In the genomic region with DNA sequence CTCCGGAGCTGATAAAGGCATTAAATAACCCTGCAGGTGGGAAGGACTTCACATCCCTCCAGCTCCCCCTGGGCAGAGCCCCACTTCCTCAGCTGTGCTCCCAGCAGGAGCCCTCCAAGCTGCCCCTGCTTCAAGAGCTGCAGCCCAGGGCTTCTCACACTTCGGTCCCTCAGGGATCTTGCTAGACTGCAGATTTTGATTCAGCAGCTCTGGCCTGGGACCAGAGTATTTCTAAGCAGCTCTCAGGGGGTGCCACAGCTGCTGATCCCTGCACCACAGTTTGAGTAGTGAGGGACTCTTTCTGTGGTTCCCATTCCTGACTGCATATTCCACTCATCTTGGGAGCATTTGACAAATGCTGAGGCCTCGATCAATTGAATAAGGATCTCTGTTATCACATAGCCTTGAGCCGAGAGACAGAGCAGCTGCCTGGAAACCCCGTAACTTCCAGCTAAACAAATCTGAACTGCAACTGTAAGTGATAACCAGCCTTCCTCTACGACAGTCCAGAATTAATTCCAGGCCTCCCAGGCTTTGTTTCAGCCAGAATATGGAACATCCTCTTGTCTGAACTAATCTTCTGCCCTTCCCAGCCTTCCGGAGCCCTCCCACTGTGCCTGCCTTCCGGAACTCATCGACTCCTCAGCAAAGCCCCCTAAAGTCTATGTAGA, we compare ENCODE assay signal across 18 cellular contexts.
DNase-seq lines count a peak whose midpoint lies in the region; ATAC-seq and TF ChIP-seq lines count a peak whose summit lies in the region.
"Had no signal": no experiment of that assay in that cellular context is flagged by ENCODE, and none has a peak within 500 bp of the region (broad histone marks: within the 10 kb centered on the region; RNA-seq: fewer than 3 reads in every experiment).

No MANE protein-coding gene starts in this region.

- peaks cover 11% of the 10 kb centered on the region for H3K4me1 ChIP-seq in IMR-90 (ENCODE audit: control insufficient read depth, insufficient read depth, low read length)
- H3K4me1 ChIP-seq in right cardiac atrium (ENCODE audit: control insufficient read depth, insufficient read depth, low read length): peaks cover 7% of the 10 kb centered on the region
- peaks cover 7% of the 10 kb centered on the region for H3K4me1 ChIP-seq in rectal smooth muscle tissue (ENCODE audit: control insufficient read depth, insufficient read depth, low read length)
- peaks cover 16% of the 10 kb centered on the region for H3K4me1 ChIP-seq in foreskin keratinocyte

- intact Hi-C loops in IMR-90 (cut with micrococcal nuclease) (no loop called here), right cardiac atrium (cut with DNase I) (loop anchor here in 1 of 4 donors (10.0 kb wide), 1 partner anchor 515 kb away; no protein-coding TSS in a partner anchor)

- H3K56ac ChIP-seq in IMR-90 (ENCODE audit: extremely low read depth, insufficient read depth, low read length): no peak overlapping the region

- no peak overlapping the region; the same call in 1 of the 2 replicates for H4K5ac ChIP-seq in IMR-90 (ENCODE audit: low read depth, low read length)

- POLR2A ChIA-PET in IMR-90 (lab: Charles Lee; ENCODE audit: unreplicated experiment): no interaction called here

- peaks cover 42% of the 10 kb centered on the region for H3K4me1 Mint-ChIP-seq in chondrocyte (ENCODE audit: low read depth)
- H3K4me1 Mint-ChIP-seq: activated naive CD4-positive, alpha-beta T cell treated with anti-CD3 and anti-CD28 coated beads, Interleukin-2, amount 50 U/mL, for 24 hours had no signal

- no peak overlapping the region for H4K8ac ChIP-seq in IMR-90 (ENCODE audit: low read depth in 2 of 2, low read length in 2 of 2)

- no peak overlapping the region for H2AK9ac ChIP-seq in IMR-90 (replicated peaks; ENCODE audit: low read depth, low read length, poor library complexity)

- CTCF ChIA-PET in IMR-90 (lab: Yijun Ruan, JAX): no interaction called here

- H2AFZ ChIP-seq in IMR-90 (replicated peaks; ENCODE audit: low read length, poor library complexity): no peak overlapping the region
- H2AFZ ChIP-seq: PC-9 had no signal

- no peak for TF ChIP-seq RAD21 in IMR-90 (IDR thresholded peaks at IDR 0.05; ENCODE audit: low read length)

- dilution Hi-C loops in IMR-90 (cut with HindIII; ENCODE audit: low sequenced_read_pairs, unreplicated experiment): no loop called here

- no peak overlapping the region for H3K9ac ChIP-seq in IMR-90 (ENCODE audit: low read depth, low read length)
- H3K9ac ChIP-seq in rectal smooth muscle tissue (ENCODE audit: low read length): no peak overlapping the region

- H3K9me3 Mint-ChIP-seq in chondrocyte (ENCODE audit: low read depth): no peaks in the 10 kb centered on the region
- H3K9me3 Mint-ChIP-seq: activated CD4-positive, alpha-beta memory T cell treated with anti-CD3 and anti-CD28 coated beads for 36 hours; activated naive CD4-positive, alpha-beta T cell treated with anti-CD3 and anti-CD28 coated beads, Interleukin-2, amount 50 U/mL, for 24 hours; activated T-cell treated with anti-CD3 and anti-CD28 coated beads, Interleukin-2, amount 50 U/mL, for 24 hours; IgD-negative memory B cell had no signal

- TF ChIP-seq CTCF in IMR-90 (conservative IDR thresholded peaks at IDR 0.05; ENCODE audit: low read depth, low read length): no peak
- TF ChIP-seq CTCF in chondrocyte (IDR thresholded peaks at IDR 0.05): no peak
- TF ChIP-seq CTCF in foreskin keratinocyte (conservative IDR thresholded peaks at IDR 0.05): no peak

- H3K36me3 Mint-ChIP-seq in chondrocyte (ENCODE audit: low read depth): no peaks in the 10 kb centered on the region
- H3K36me3 Mint-ChIP-seq: activated CD4-positive, alpha-beta memory T cell treated with anti-CD3 and anti-CD28 coated beads for 36 hours; activated naive CD4-positive, alpha-beta T cell treated with anti-CD3 and anti-CD28 coated beads, Interleukin-2, amount 50 U/mL, for 24 hours; IgD-negative memory B cell had no signal

- peak overlapping the region; percentile 68 for H3K27ac Mint-ChIP-seq in chondrocyte (ENCODE audit: unreplicated experiment)
- H3K27ac Mint-ChIP-seq: activated CD4-positive, alpha-beta memory T cell treated with anti-CD3 and anti-CD28 coated beads for 36 hours; activated naive CD4-positive, alpha-beta T cell treated with anti-CD3 and anti-CD28 coated beads, Interleukin-2, amount 50 U/mL, for 24 hours; activated T-cell treated with anti-CD3 and anti-CD28 coated beads, Interleukin-2, amount 50 U/mL, for 24 hours; IgD-negative memory B cell had no signal

- no peaks in the 10 kb centered on the region for H4K20me1 ChIP-seq in IMR-90 (ENCODE audit: insufficient read depth, low read length)

- no peak overlapping the region for H3K4me2 ChIP-seq in IMR-90 (ENCODE audit: low read depth, low read length)
- H3K4me2 ChIP-seq: PC-9 had no signal

- no peak overlapping the region for H3K4me3 Mint-ChIP-seq in chondrocyte (ENCODE audit: unreplicated experiment)
- H3K4me3 Mint-ChIP-seq: activated CD4-positive, alpha-beta memory T cell treated with anti-CD3 and anti-CD28 coated beads for 36 hours; activated naive CD4-positive, alpha-beta T cell treated with anti-CD3 and anti-CD28 coated beads, Interleukin-2, amount 50 U/mL, for 24 hours; activated T-cell treated with anti-CD3 and anti-CD28 coated beads, Interleukin-2, amount 50 U/mL, for 24 hours; IgD-negative memory B cell had no signal

- H2BK20ac ChIP-seq in IMR-90 (ENCODE audit: low read depth, low read length): no peak overlapping the region

- H4K91ac ChIP-seq in IMR-90 (ENCODE audit: insufficient read depth, low read depth, low read length): no peak overlapping the region

- H3K9me3 ChIP-seq in IMR-90 (ENCODE audit: control insufficient read depth, insufficient read depth, low read length): no peaks in the 10 kb centered on the region
- no peaks in the 10 kb centered on the region for H3K9me3 ChIP-seq in right cardiac atrium (ENCODE audit: control insufficient read depth, low read length)
- H3K9me3 ChIP-seq: neutrophil, thoracic aorta had no signal

- H3K4ac ChIP-seq in IMR-90 (ENCODE audit: low read depth, low read length): no peak overlapping the region

- TF ChIP-seq POLR2A in IMR-90 (IDR thresholded peaks at IDR 0.05; ENCODE audit: low read depth, low read length): no peak

- H3K36me3 ChIP-seq in IMR-90 (ENCODE audit: control insufficient read depth, insufficient read depth, low read length) (no peaks in the 10 kb centered on the region), rectal smooth muscle tissue (ENCODE audit: control insufficient read depth, insufficient read depth, low read length) (no peaks in the 10 kb centered on the region)
- H3K36me3 ChIP-seq: neutrophil, thoracic aorta had no signal

- 40% methylated on average over 4 of the region's 9 CpGs; no CpG with 5 or more reads in 1 of the 2 experiments for WGBS in IMR-90 (ENCODE audit: extremely low coverage in 2 of 2, insufficient read length in 1 of 2), 2 experiments
- WGBS in right cardiac atrium: 23% methylated on average over 9 of the region's 9 CpGs

- H3K14ac ChIP-seq in IMR-90 (replicated peaks; ENCODE audit: low read depth, low read length): no peak overlapping the region

- ATAC-seq in IMR-90 (ENCODE audit: low read depth): peak; percentile 37; the same call in 1 of the 2 replicates
- peak; percentile 40 to 54 for ATAC-seq in right cardiac atrium
- no peak for ATAC-seq in GM19023 (IDR thresholded peaks at IDR 0.05; ENCODE audit: unreplicated experiment)
- no peak for ATAC-seq in foreskin keratinocyte

- H3K9me1 ChIP-seq in IMR-90 (ENCODE audit: insufficient read depth, low read length): no peaks in the 10 kb centered on the region

- in situ Hi-C loops in IMR-90 (cut with MboI; ENCODE audit: low sequenced_read_pairs): no loop called here

- no peak overlapping the region for H3K27ac ChIP-seq in IMR-90 (ENCODE audit: insufficient read depth, low read length)
- H3K27ac ChIP-seq in right cardiac atrium (ENCODE audit: low read length): no peak overlapping the region
- H3K27ac ChIP-seq in rectal smooth muscle tissue (ENCODE audit: low read depth, low read length): peak overlapping the region; percentile 49
- no peak overlapping the region for H3K27ac ChIP-seq in foreskin keratinocyte
- H3K27ac ChIP-seq: neutrophil, PC-9, thoracic aorta had no signal

- no peak overlapping the region for H2BK5ac ChIP-seq in IMR-90 (ENCODE audit: low read depth, low read length, poor library complexity, severe bottlenecking)

- H3K23ac ChIP-seq in IMR-90 (ENCODE audit: low read depth, low read length): no peak overlapping the region

- H2BK15ac ChIP-seq in IMR-90 (ENCODE audit: low read depth, low read length): no peak overlapping the region

- no peak overlapping the region for H2BK120ac ChIP-seq in IMR-90 (ENCODE audit: low read depth, low read length)

- no TSS peak for BruUV-seq in IMR-90 (replicated peaks; lab: Mats Ljungman, UMichigan)

- no peaks in the 10 kb centered on the region for H3K27me3 Mint-ChIP-seq in chondrocyte (ENCODE audit: low read depth)
- H3K27me3 Mint-ChIP-seq: activated CD4-positive, alpha-beta memory T cell treated with anti-CD3 and anti-CD28 coated beads for 36 hours had no signal

- H3K4me3 ChIP-seq in IMR-90 (ENCODE audit: insufficient read depth, low read depth, low read length) (no peak overlapping the region), right cardiac atrium (ENCODE audit: low read length) (no peak overlapping the region), rectal smooth muscle tissue (ENCODE audit: low read length) (no peak overlapping the region)
- H3K4me3 ChIP-seq: lung, PC-9, thoracic aorta had no signal

- H3K27me3 ChIP-seq in IMR-90 (ENCODE audit: control insufficient read depth, insufficient read depth, low read length) (peaks cover 9% of the 10 kb centered on the region; the same call in 1 of the 2 replicates), right cardiac atrium (ENCODE audit: control insufficient read depth, insufficient read depth) (no peaks in the 10 kb centered on the region), rectal smooth muscle tissue (ENCODE audit: control insufficient read depth, insufficient read depth, low read length) (no peaks in the 10 kb centered on the region), foreskin keratinocyte (no peaks in the 10 kb centered on the region)

- H3K18ac ChIP-seq in IMR-90 (ENCODE audit: low read depth, low read length): no peak overlapping the region; the same call in 1 of the 2 replicates

- no peak overlapping the region for H2AK5ac ChIP-seq in IMR-90 (ENCODE audit: low read depth, low read length)

- DNase-seq in IMR-90: no peak
- no peak for DNase-seq in chondrocyte (ENCODE audit: low spot score)
- DNase-seq in right cardiac atrium: peak in 2 of 3 donors; percentile 55 to 65
- no peak for DNase-seq in GOT3 (lab: John Stamatoyannopoulos, UW)
- DNase-seq in foreskin keratinocyte: no peak
- no peak for DNase-seq in DMS53 (lab: John Stamatoyannopoulos, UW)
- DNase-seq: activated CD4-positive, alpha-beta memory T cell treated with anti-CD3 and anti-CD28 coated beads for 36 hours; activated T-cell treated with anti-CD3 and anti-CD28 coated beads, Interleukin-2, amount 50 U/mL, for 24 hours; effector CD8-positive, alpha-beta T cell; NCI-H2081 treated with DMSO at 0.1 percent for 48 hours; PC-9 had no signal

- H3K79me1 ChIP-seq in IMR-90 (ENCODE audit: low read depth in 1 of 2, low read length in 2 of 2): no peaks in the 10 kb centered on the region

TF ChIP-seq in IMR-90, 13 proteins besides CTCF, POLR2A, EP300 and RAD21 (continues in another document):
- no peak for TF ChIP-seq RCOR1 (IDR thresholded peaks at IDR 0.05; ENCODE audit: insufficient replicate concordance, low read length)

Comparison
In these comparisons a context has a peak if more than half of its experiments do, and no peak if none do; other contexts are left out.
1. ATAC-seq: peak in IMR-90 (single experiment) and right cardiac atrium (2 of 2); none in GM19023 (single experiment) and foreskin keratinocyte (single experiment).
2. DNase-seq: peak in right cardiac atrium (2 of 3); none in IMR-90 (single experiment), chondrocyte (single experiment), GOT3 (single experiment), foreskin keratinocyte (0 of 2) and DMS53 (single experiment).